10 cellular contexts compared by ENCODE assay signal in the genomic region with DNA sequence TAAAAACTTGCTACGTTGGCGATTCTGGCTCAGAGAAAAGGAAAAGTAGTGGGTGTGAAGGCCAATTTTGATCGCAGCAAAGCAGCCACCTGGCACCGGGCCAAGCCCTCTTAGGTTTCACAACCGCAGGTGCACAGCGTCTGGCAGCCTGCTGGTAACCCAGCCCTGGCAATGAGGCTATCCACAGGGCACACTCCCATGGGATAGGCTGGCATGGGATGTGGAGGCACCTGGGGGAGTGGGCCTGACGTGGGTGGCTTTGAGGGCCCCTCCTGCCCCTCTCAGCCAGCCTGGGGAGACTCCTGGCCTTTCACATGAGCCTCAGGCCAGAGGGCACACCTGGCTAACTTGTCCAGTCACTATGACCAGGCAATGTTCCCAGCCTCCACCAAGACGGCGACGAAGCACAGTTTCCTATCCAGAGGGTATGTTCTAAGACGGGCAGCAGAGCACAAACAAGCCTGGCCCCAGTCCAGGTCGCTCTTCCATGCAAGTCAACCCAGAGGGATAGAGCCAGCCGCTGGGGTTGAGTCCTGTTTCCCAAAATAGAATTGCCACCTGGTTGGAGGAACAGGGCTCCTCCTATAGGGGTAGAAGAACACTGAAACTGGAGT. TPM values are rescaled to one million over a fixed set of nuclear protein-coding genes. Genes with fewer than 3 reads are reported as not detected.
DNase-seq lines count a peak whose midpoint lies in the region; ATAC-seq lines count a peak whose summit lies in the region.
"Had no signal": no experiment of that assay in that cellular context is flagged by ENCODE, and none has a peak within 500 bp of the region (broad histone marks: within the 10 kb centered on the region; RNA-seq: fewer than 3 reads in every experiment).

No MANE protein-coding gene starts in this region.

- no peaks in the 10 kb centered on the region for H3K9me2 ChIP-seq in GM23248 (ENCODE audit: insufficient read depth)

- DNase-seq in activated gamma-delta T cell treated with Interleukin-2 at 50 U/mL for 16 hours (peak; percentile 44), activated gamma-delta T cell (lab: John Stamatoyannopoulos, UW) (no peak), NCI-H1092 treated with DMSO at 0.1 percent for 48 hours (lab: John Stamatoyannopoulos, UW) (peak; percentile 96), SW480 (ENCODE audit: low spot score) (peak; percentile 75), cardiac septum (ENCODE audit: low spot score) (peak; percentile 78), GM23248 (no peak)
- DNase-seq in stimulated activated CD8-positive, alpha-beta memory T cell treated with anti-CD3 and anti-CD28 coated beads, Interleukin-4, amount 100 ng/mL, for 48 hours, result peak; percentile 56

- no peak overlapping the region for H2AFZ ChIP-seq in GM23248

- H3K79me2 ChIP-seq in GM23248 (ENCODE audit: insufficient read depth), result no peaks in the 10 kb centered on the region

- in situ Hi-C loops in GM23248 (cut with MboI), result loop anchor here (10.0 kb wide), 1 partner anchor 116 kb away; no protein-coding TSS in a partner anchor

- H4K20me1 ChIP-seq in GM23248 (ENCODE audit: insufficient read depth), result no peaks in the 10 kb centered on the region

- H3K27ac ChIP-seq in GM23248, result no peak overlapping the region
- H3K27ac ChIP-seq: SJSA1 had no signal

- WGBS in GM23248 (ENCODE audit: low coverage in 1 of 2, low lambda C conversion rate in 2 of 2, missing lambda C conversion rate in 2 of 2), 2 experiments, result 66 to 68% methylated on average over 13 of the region's 13 CpGs

- no peaks in the 10 kb centered on the region for H3K27me3 ChIP-seq in GM23248 (replicated peaks; ENCODE audit: insufficient read depth)
- H3K27me3 ChIP-seq: SJSA1 had no signal

- no peak overlapping the region for H3K4me3 ChIP-seq in GM23248
- H3K4me3 ChIP-seq: SJSA1 had no signal

- no peak overlapping the region for H3K4me2 ChIP-seq in GM23248 (ENCODE audit: unreplicated experiment)

- intact Hi-C loops in cardiac septum (cut with DNase I), result loop anchor here (5.0 kb wide), 3 partner anchors 64 to 339 kb away; a partner anchor contains a TSS

- peaks cover 3% of the 10 kb centered on the region; the same call in 1 of the 2 replicates for H3K4me1 ChIP-seq in GM23248 (ENCODE audit: insufficient read depth)

- H3K9ac ChIP-seq in GM23248, result no peak overlapping the region

- H3K9me3 ChIP-seq in GM23248 (ENCODE audit: low read depth), result no peaks in the 10 kb centered on the region
- H3K9me3 ChIP-seq: SJSA1 had no signal

- ATAC-seq in HG03095 (IDR thresholded peaks at IDR 0.05; ENCODE audit: unreplicated experiment), result no peak
- ATAC-seq: CD8-positive, alpha-beta T cell had no signal

- peaks cover 5% of the 10 kb centered on the region; the same call in 1 of the 2 replicates for H3F3A ChIP-seq in GM23248 (ENCODE audit: insufficient read depth)

- no peaks in the 10 kb centered on the region for H3K36me3 ChIP-seq in GM23248 (ENCODE audit: low read depth)
- H3K36me3 ChIP-seq: SJSA1 had no signal

RNA-seq across cellular contexts. Expression of a gene that starts 19.0 kb away (rescaled TPM):
- 31.2 TPM for total RNA-seq in cardiac septum
- total RNA-seq in GM23248 (2014; rRNA removed; shearing (Covaris generic)), result 4.0 and 4.2 TPM in 2 replicates
- polyA plus RNA-seq in GM23248 (2016; fragmentation: Nextera tagmentation; extraction: Ambion mirVana), result 14.6 and 16.0 TPM in 2 replicates
- total RNA-seq: CD8-positive, alpha-beta T cell had no signal

RNA-seq across cellular contexts. Expression of a gene that starts 38.6 kb away (rescaled TPM):
- total RNA-seq in cardiac septum, result 102 TPM
- 301 and 392 TPM in 2 replicates for total RNA-seq in GM23248 (2014; rRNA removed; shearing (Covaris generic))
- 257 and 264 TPM in 2 replicates for polyA plus RNA-seq in GM23248 (2016; fragmentation: Nextera tagmentation; extraction: Ambion mirVana)

RNA-seq across cellular contexts. Expression of a gene that starts 39.0 kb away (rescaled TPM):
- 17.2 TPM for total RNA-seq in cardiac septum
- total RNA-seq in GM23248 (2014; rRNA removed; shearing (Covaris generic)), result 15.3 and 16.8 TPM in 2 replicates
- polyA plus RNA-seq in GM23248 (2016; fragmentation: Nextera tagmentation; extraction: Ambion mirVana), result 12.8 and 13.9 TPM in 2 replicates

Comparison
In these comparisons a context has a peak if more than half of its experiments do, and no peak if none do; other contexts are left out.
1. DNase-seq: peak in activated gamma-delta T cell treated with Interleukin-2 at 50 U/mL for 16 hours (single experiment), NCI-H1092 treated with DMSO at 0.1 percent for 48 hours (single experiment), SW480 (single experiment), cardiac septum (single experiment) and stimulated activated CD8-positive, alpha-beta memory T cell treated with anti-CD3 and anti-CD28 coated beads, Interleukin-4, amount 100 ng/mL, for 48 hours (single experiment); none in activated gamma-delta T cell (single experiment) and GM23248 (single experiment).